Comparison of ENCODE assay signal across 13 cellular contexts in the genomic region with DNA sequence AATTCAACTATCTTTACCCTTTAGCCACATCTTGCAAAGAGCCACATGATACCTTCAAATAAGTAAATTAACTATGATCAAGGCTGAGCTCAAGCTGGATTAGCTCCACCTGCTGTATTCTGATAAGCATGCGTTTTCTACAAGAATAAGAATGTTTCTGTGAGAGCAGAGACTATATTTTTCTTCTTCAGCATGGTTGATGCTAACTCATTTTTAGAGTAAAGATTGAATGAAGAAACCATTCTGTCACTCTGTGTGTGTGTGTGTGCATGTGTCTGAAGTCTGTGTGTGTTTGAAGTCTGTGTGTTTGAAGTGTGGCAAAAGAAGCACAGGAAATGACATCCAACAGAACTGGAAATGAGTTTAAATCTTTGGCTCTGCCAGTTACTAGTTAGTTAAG. TPM values are rescaled to one million over a fixed set of nuclear protein-coding genes. Genes with fewer than 3 reads are reported as not detected.
DNase-seq lines count a peak whose midpoint lies in the region; ATAC-seq and TF ChIP-seq lines count a peak whose summit lies in the region.
"Had no signal": no experiment of that assay in that cellular context is flagged by ENCODE, and none has a peak within 500 bp of the region (broad histone marks: within the 10 kb centered on the region; RNA-seq: fewer than 3 reads in every experiment).

No MANE protein-coding gene starts in this region.

- H2AFZ ChIP-seq in neural progenitor cell (replicated peaks) = no peak overlapping the region

- TF ChIP-seq CTCF in foreskin fibroblast (IDR thresholded peaks at IDR 0.05; ENCODE audit: low read depth, low read length) = peak; percentile 4
- TF ChIP-seq CTCF in suprapubic skin (IDR thresholded peaks at IDR 0.05) = no peak
- TF ChIP-seq CTCF in neural progenitor cell (IDR thresholded peaks at IDR 0.05) = no peak

- no peaks in the 10 kb centered on the region for H3K9me3 Mint-ChIP-seq in neural progenitor cell
- H3K9me3 Mint-ChIP-seq: IgD-negative memory B cell, immature natural killer cell had no signal

- H3K9me3 ChIP-seq in T-helper 17 cell (ENCODE audit: control insufficient read depth, low read length, poor library complexity, severe bottlenecking) (no peaks in the 10 kb centered on the region), suprapubic skin (no peaks in the 10 kb centered on the region), neural progenitor cell (ENCODE audit: low read depth) (no peaks in the 10 kb centered on the region)

- H3K4me1 Mint-ChIP-seq in T-helper 17 cell (peaks cover 11% of the 10 kb centered on the region), neural progenitor cell (peaks cover 6% of the 10 kb centered on the region)
- H3K4me1 Mint-ChIP-seq: immature natural killer cell had no signal

- H3K27ac ChIP-seq in suprapubic skin (no peak overlapping the region), neural progenitor cell (no peak overlapping the region)
- H3K27ac ChIP-seq: WERI-Rb-1 had no signal

- no peaks in the 10 kb centered on the region for H3F3A ChIP-seq in neural progenitor cell (ENCODE audit: low read depth)

- H3K27me3 ChIP-seq in suprapubic skin = no peaks in the 10 kb centered on the region
- H3K27me3 ChIP-seq in neural progenitor cell = no peaks in the 10 kb centered on the region

- H3K4me3 ChIP-seq in foreskin fibroblast (ENCODE audit: low read depth in 1 of 2, low read length in 2 of 2) = no peak overlapping the region
- H3K4me3 ChIP-seq in suprapubic skin = no peak overlapping the region
- H3K4me3 ChIP-seq in neural progenitor cell = no peak overlapping the region

- H3K79me2 ChIP-seq in neural progenitor cell (ENCODE audit: low read depth) = no peaks in the 10 kb centered on the region

- no peak overlapping the region for H3K4me2 ChIP-seq in neural progenitor cell

- H3K27ac Mint-ChIP-seq in T-helper 17 cell (no peak overlapping the region), neural progenitor cell (no peak overlapping the region)
- H3K27ac Mint-ChIP-seq: IgD-negative memory B cell, immature natural killer cell had no signal

- 63% methylated on average over 1 of the region's 1 CpG for WGBS in suprapubic skin

- no peak for TF ChIP-seq POLR2A in suprapubic skin (IDR thresholded peaks at IDR 0.05)

- ATAC-seq in T-helper 17 cell = peak; percentile 64

- no peak for TF ChIP-seq EP300 in suprapubic skin (IDR thresholded peaks at IDR 0.05)

- peaks cover 16% of the 10 kb centered on the region for H3K27me3 Mint-ChIP-seq in T-helper 17 cell
- H3K27me3 Mint-ChIP-seq in neural progenitor cell (ENCODE audit: insufficient read depth, low read depth) = no peaks in the 10 kb centered on the region

- H3K36me3 ChIP-seq in suprapubic skin = no peaks in the 10 kb centered on the region
- no peaks in the 10 kb centered on the region for H3K36me3 ChIP-seq in neural progenitor cell
- H3K36me3 ChIP-seq: WERI-Rb-1 had no signal

- no peaks in the 10 kb centered on the region for H3K4me1 ChIP-seq in suprapubic skin
- H3K4me1 ChIP-seq in neural progenitor cell = peaks cover 9% of the 10 kb centered on the region

- no peaks in the 10 kb centered on the region for H4K20me1 ChIP-seq in neural progenitor cell (ENCODE audit: low read depth)

- H3K9ac ChIP-seq in neural progenitor cell = no peak overlapping the region

- H3K36me3 Mint-ChIP-seq in T-helper 17 cell (ENCODE audit: low read depth) (no peaks in the 10 kb centered on the region), neural progenitor cell (no peaks in the 10 kb centered on the region)
- H3K36me3 Mint-ChIP-seq: IgD-negative memory B cell, immature natural killer cell had no signal

- DNase-seq in DMS53 (lab: John Stamatoyannopoulos, UW) = peak; percentile 14
- no peak for DNase-seq in DMS53 treated with DMSO at 0.1 percent for 48 hours (lab: John Stamatoyannopoulos, UW; ENCODE audit: unreplicated experiment)
- peak; percentile 30 for DNase-seq in HT1080 (ENCODE audit: low read depth)
- DNase-seq in T-helper 17 cell = no peak
- peak in 1 of 2 donors; percentile 50 for DNase-seq in foreskin fibroblast
- no peak for DNase-seq in NCI-H1436 (lab: John Stamatoyannopoulos, UW)
- no peak for DNase-seq in suprapubic skin (ENCODE audit: low spot score in 2 of 2)
- DNase-seq in neural progenitor cell (ENCODE audit: low spot score) = no peak
- DNase-seq: amniotic stem cell, immature natural killer cell, WERI-Rb-1 had no signal

- no peak overlapping the region for H3K4me3 Mint-ChIP-seq in T-helper 17 cell
- no peak overlapping the region for H3K4me3 Mint-ChIP-seq in neural progenitor cell
- H3K4me3 Mint-ChIP-seq: IgD-negative memory B cell, immature natural killer cell had no signal

RNA-seq across cellular contexts. Expression of gene LAYN, which starts 12.0 kb away (rescaled TPM):
- 59.2 and 61.0 TPM in 2 replicates for total RNA-seq in HT1080 (2014; rRNA removed; shearing (Covaris generic))
- polyA plus RNA-seq in HT1080 (2015; cell fraction: cytosol; rRNA removed) = 52.6 and 59.3 TPM in 2 replicates
- polyA plus RNA-seq in HT1080 (2015; cell fraction: nucleus; rRNA removed) = 32.3 and 35.2 TPM in 2 replicates
- total RNA-seq in T-helper 17 cell (1 to 10 TPM in 1 of 2 donors, not detected in 1; 1.4 TPM), suprapubic skin (1 to 10 TPM; 1.5 to 4.7 (median 1.9) TPM), neural progenitor cell (ENCODE audit: low replicate concordance) (0.26 and 0.37 TPM in 2 replicates)
- polyA plus RNA-seq: IgD-negative memory B cell had no signal

RNA-seq across cellular contexts. Expression of gene HOATZ, which starts 14.0 kb away (rescaled TPM):
- not detected in 2 replicates for total RNA-seq in HT1080 (2014; rRNA removed; shearing (Covaris generic))
- polyA plus RNA-seq in HT1080 (2015; cell fraction: cytosol; rRNA removed) = not detected in 2 replicates
- polyA plus RNA-seq in HT1080 (2015; cell fraction: nucleus; rRNA removed) = not detected in 2 replicates
- not detected for total RNA-seq in T-helper 17 cell
- not detected for total RNA-seq in suprapubic skin
- not detected in 2 replicates for total RNA-seq in neural progenitor cell (ENCODE audit: low replicate concordance)
- total RNA-seq: A172 had no signal
- polyA plus RNA-seq: IgD-negative memory B cell, immature natural killer cell had no signal

RNA-seq across cellular contexts. Expression of gene BTG4, which starts 16.4 kb away (rescaled TPM):
- total RNA-seq in HT1080 (2014; rRNA removed; shearing (Covaris generic)) = 0.39 TPM in 1 of 2 replicates, not detected in the other
- polyA plus RNA-seq in HT1080 (2015; cell fraction: cytosol; rRNA removed) = 0.31 TPM in 1 of 2 replicates, not detected in the other
- polyA plus RNA-seq in HT1080 (2015; cell fraction: nucleus; rRNA removed) = 0.16 and 0.50 TPM in 2 replicates
- total RNA-seq in T-helper 17 cell (not detected), suprapubic skin (not detected), neural progenitor cell (ENCODE audit: low replicate concordance) (not detected in 2 replicates)
- polyA plus RNA-seq: IgD-negative memory B cell, immature natural killer cell had no signal

Comparison
In these comparisons a context has a peak if more than half of its experiments do, and no peak if none do; other contexts are left out.
1. DNase-seq: peak in DMS53 (single experiment) and HT1080 (single experiment); none in DMS53 treated with DMSO at 0.1 percent for 48 hours (single experiment), T-helper 17 cell (0 of 3), NCI-H1436 (single experiment), suprapubic skin (0 of 2) and neural progenitor cell (single experiment).
2. RNA of gene LAYN, which starts 12.0 kb away (total RNA-seq): 59.2 to 61.0 TPM in HT1080; 1.5 to 4.7 TPM in suprapubic skin, 1.4 TPM in T-helper 17 cell and 0.26 to 0.37 TPM in neural progenitor cell; every median in the first group is over 10 times any median in the second.